Comparison of ENCODE assay signal across 1 cellular context in the genomic region with DNA sequence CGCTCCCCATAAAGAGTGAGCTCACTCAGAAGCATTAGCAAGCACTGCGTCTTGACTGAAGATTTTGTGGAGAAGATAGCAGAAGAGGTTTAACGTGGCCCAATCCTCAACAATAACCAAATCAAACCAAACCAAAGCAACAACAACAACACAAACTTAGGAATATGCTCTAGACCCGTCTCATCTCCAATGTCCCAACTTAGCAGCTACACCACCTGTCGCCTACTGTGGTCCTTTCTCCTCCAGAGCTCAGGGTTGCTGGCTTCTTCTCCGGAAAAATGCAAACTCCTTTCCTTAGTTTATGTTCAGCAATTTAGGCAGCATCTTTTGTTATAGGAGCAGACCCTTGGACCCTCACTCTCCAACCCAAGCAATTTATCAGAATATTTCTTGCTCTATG.
TF ChIP-seq lines count a peak whose summit lies in the region.

No MANE protein-coding gene starts in this region.

TF ChIP-seq in HEK293, 187 proteins besides CTCF, POLR2A, EP300 and RAD21 (continued from another document):
- TF ChIP-seq TCF7L2 (IDR thresholded peaks at IDR 0.05; ENCODE audit: borderline replicate concordance, low read depth, low read length) (no peak), RBAK (tag by site-specific recombination; IDR thresholded peaks at IDR 0.05) (no peak)
- TF ChIP-seq, protein P1, sequence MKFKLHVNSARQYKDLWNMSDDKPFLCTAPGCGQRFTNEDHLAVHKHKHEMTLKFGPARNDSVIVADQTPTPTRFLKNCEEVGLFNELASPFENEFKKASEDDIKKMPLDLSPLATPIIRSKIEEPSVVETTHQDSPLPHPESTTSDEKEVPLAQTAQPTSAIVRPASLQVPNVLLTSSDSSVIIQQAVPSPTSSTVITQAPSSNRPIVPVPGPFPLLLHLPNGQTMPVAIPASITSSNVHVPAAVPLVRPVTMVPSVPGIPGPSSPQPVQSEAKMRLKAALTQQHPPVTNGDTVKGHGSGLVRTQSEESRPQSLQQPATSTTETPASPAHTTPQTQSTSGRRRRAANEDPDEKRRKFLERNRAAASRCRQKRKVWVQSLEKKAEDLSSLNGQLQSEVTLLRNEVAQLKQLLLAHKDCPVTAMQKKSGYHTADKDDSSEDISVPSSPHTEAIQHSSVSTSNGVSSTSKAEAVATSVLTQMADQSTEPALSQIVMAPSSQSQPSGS (tag by site-specific recombination; IDR thresholded peaks at IDR 0.05; ENCODE audit: low read depth), result no peak
TF ChIP-seq in HEK293: peak in this region for 2.
